Comparison of ENCODE assay signal across 16 cellular contexts in the genomic region with DNA sequence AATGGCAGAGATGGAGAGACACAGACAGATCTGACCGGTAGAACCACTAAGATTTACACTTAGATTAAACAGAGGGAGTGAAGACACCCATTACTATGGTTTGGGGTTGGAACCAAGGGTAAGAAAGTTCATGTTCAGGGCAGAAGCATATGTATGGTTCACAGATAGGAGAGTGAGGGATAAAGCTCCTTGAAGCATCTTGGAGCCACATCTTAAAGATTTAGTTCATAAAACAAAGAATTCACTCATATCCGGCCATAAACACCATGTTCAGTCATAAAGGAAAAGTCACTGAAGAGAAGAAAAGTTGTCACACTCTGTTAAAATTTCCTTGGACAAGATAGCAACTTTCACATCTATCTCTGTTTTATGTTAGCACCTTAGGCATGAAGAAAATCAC.
DNase-seq lines count a peak whose midpoint lies in the region; ATAC-seq lines count a peak whose summit lies in the region.
"Had no signal": no experiment of that assay in that cellular context is flagged by ENCODE, and none has a peak within 500 bp of the region (broad histone marks: within the 10 kb centered on the region; RNA-seq: fewer than 3 reads in every experiment).

No MANE protein-coding gene starts in this region.

- peak overlapping the region; percentile 45 for H3K27ac ChIP-seq in BLaER1
- H3K27ac ChIP-seq: SJSA1, WERI-Rb-1 had no signal

- no peak overlapping the region for H3K9ac ChIP-seq in BLaER1

- H3K27me3 ChIP-seq in BLaER1 = no peaks in the 10 kb centered on the region
- H3K27me3 ChIP-seq: SJSA1 had no signal

- H3K27me3 Mint-ChIP-seq in T-helper 2 cell treated with Interferon-gamma antibody and Interleukin-4, amounts not matched to agents 5 μg/mL and 100 μg/mL, for 36 hours (ENCODE audit: low read depth) = no peaks in the 10 kb centered on the region

- ATAC-seq in GM18498 (IDR thresholded peaks at IDR 0.05; ENCODE audit: unreplicated experiment) (peak; percentile 16), HG02759 (IDR thresholded peaks at IDR 0.05; ENCODE audit: unreplicated experiment) (peak; percentile 18)

- peaks cover 39% of the 10 kb centered on the region for H3K36me3 ChIP-seq in BLaER1
- H3K36me3 ChIP-seq: WERI-Rb-1 had no signal

- peak overlapping the region; percentile 2; the same call in 1 of the 2 replicates for H3K4me3 ChIP-seq in BLaER1
- H3K4me3 ChIP-seq: SJSA1 had no signal

- H3K4me1 Mint-ChIP-seq in T-helper 2 cell treated with Interferon-gamma antibody and Interleukin-4, amounts not matched to agents 5 μg/mL and 100 μg/mL, for 36 hours (ENCODE audit: low read depth) = peaks cover 39% of the 10 kb centered on the region

- DNase-seq in T-helper 2 cell treated with Interferon-gamma antibody and Interleukin-4, amounts not matched to agents 5 μg/mL and 100 μg/mL, for 36 hours (ENCODE audit: low spot score) = no peak
- DNase-seq in head of caudate nucleus (no peak), KG1 (lab: John Stamatoyannopoulos, UW) (no peak), NCI-H1417 (lab: John Stamatoyannopoulos, UW) (no peak), cerebellar nuclear complex (lab: John Stamatoyannopoulos, UW) (no peak)
- DNase-seq: AML-193; DND-41; effector CD4-positive, alpha-beta T cell; foreskin fibroblast; NCI-H2107; WERI-Rb-1 had no signal

- H3K36me3 Mint-ChIP-seq in T-helper 2 cell treated with Interferon-gamma antibody and Interleukin-4, amounts not matched to agents 5 μg/mL and 100 μg/mL, for 36 hours (ENCODE audit: low read depth) = peaks cover 32% of the 10 kb centered on the region

- H3K9me3 Mint-ChIP-seq in T-helper 2 cell treated with Interferon-gamma antibody and Interleukin-4, amounts not matched to agents 5 μg/mL and 100 μg/mL, for 36 hours = peaks cover 11% of the 10 kb centered on the region
- H3K9me3 Mint-ChIP-seq: activated T-helper 1 cell treated with anti-CD3 and anti-CD28 coated beads, Interleukin-12 subunit alpha, Interleukin-12 subunit beta, Interleukin-2, Interleukin-4 antibody, amounts not matched to agents 30 ng/mL and 10 ng/mL and 1 ng/mL, durations not matched to agents 14 hours and 24 hours and 36 hours had no signal

- intact Hi-C loops in head of caudate nucleus (cut with DNase I) = no loop called here

- peaks cover 37% of the 10 kb centered on the region for H3K4me1 ChIP-seq in BLaER1
- H3K4me1 ChIP-seq: SJSA1 had no signal

- peak overlapping the region; percentile 29 for H3K4me3 Mint-ChIP-seq in T-helper 2 cell treated with Interferon-gamma antibody and Interleukin-4, amounts not matched to agents 5 μg/mL and 100 μg/mL, for 36 hours
- H3K4me3 Mint-ChIP-seq: activated T-helper 1 cell treated with anti-CD3 and anti-CD28 coated beads, Interleukin-12 subunit alpha, Interleukin-12 subunit beta, Interleukin-2, Interleukin-4 antibody, amounts not matched to agents 30 ng/mL and 10 ng/mL and 1 ng/mL, durations not matched to agents 14 hours and 24 hours and 36 hours had no signal

- H3K4me2 ChIP-seq in BLaER1 = peak overlapping the region; percentile 60

- peaks cover 24% of the 10 kb centered on the region for H4K20me1 ChIP-seq in BLaER1

- peaks cover 10% of the 10 kb centered on the region for H3K9me3 ChIP-seq in BLaER1
- H3K9me3 ChIP-seq: SJSA1 had no signal

- H3K27ac Mint-ChIP-seq in T-helper 2 cell treated with Interferon-gamma antibody and Interleukin-4, amounts not matched to agents 5 μg/mL and 100 μg/mL, for 36 hours = peak overlapping the region; percentile 9
